9 cellular contexts compared by ENCODE assay signal in genomic region chr10:86100581-86101061, GRCh38.
DNase-seq lines count a peak whose midpoint lies in the region; ATAC-seq and TF ChIP-seq lines count a peak whose summit lies in the region.
"Had no signal": no experiment of that assay in that cellular context is flagged by ENCODE, and none has a peak within 500 bp of the region (broad histone marks: within the 10 kb centered on the region; RNA-seq: fewer than 3 reads in every experiment).

No MANE protein-coding gene starts in this region.

- H3K36me3 ChIP-seq in WERI-Rb-1, result no peaks in the 10 kb centered on the region

- TF ChIP-seq CTCF in GM20000 (IDR thresholded peaks at IDR 0.05; ENCODE audit: extremely low read depth, missing control alignments), result peak; percentile 17
- peak; percentile 74 for TF ChIP-seq CTCF in WERI-Rb-1 (IDR thresholded peaks at IDR 0.05; ENCODE audit: low read depth, low read length)

- ATAC-seq in left lobe of liver, result peak; percentile 97

- peak; percentile 13 for DNase-seq in NCI-H2227 (lab: John Stamatoyannopoulos, UW; ENCODE audit: unreplicated experiment)
- no peak for DNase-seq in NCI-H2227 treated with DMSO at 0.1 percent for 48 hours (lab: John Stamatoyannopoulos, UW)
- DNase-seq in GM20000 (ENCODE audit: low spot score), result peak; percentile 36
- DNase-seq in HuH-7.5 (ENCODE audit: low spot score), result peak; percentile 31
- peak; percentile 32 for DNase-seq in WERI-Rb-1
- DNase-seq in left lobe of liver (ENCODE audit: low spot score), result no peak
- no peak for DNase-seq in C1 segment of cervical spinal cord (lab: John Stamatoyannopoulos, UW)
- no peak for DNase-seq in NCI-H187 treated with DMSO at 0.1 percent for 48 hours (lab: John Stamatoyannopoulos, UW)
- DNase-seq: naive B cell had no signal

- H3K9me3 ChIP-seq in WERI-Rb-1 (ENCODE audit: severe bottlenecking), result no peaks in the 10 kb centered on the region

- no peak overlapping the region for H3K27ac ChIP-seq in WERI-Rb-1

- H3K4me3 ChIP-seq in WERI-Rb-1 (ENCODE audit: low read depth, low read length), result no peak overlapping the region

- H3K27me3 ChIP-seq in WERI-Rb-1 (ENCODE audit: insufficient read depth, low read depth, severe bottlenecking), result no peaks in the 10 kb centered on the region

Comparison
In these comparisons a context has a peak if more than half of its experiments do, and no peak if none do; other contexts are left out.
1. DNase-seq: peak in NCI-H2227 (single experiment), GM20000 (single experiment), HuH-7.5 (single experiment) and WERI-Rb-1 (single experiment); none in NCI-H2227 treated with DMSO at 0.1 percent for 48 hours (single experiment), left lobe of liver (single experiment), C1 segment of cervical spinal cord (0 of 14) and NCI-H187 treated with DMSO at 0.1 percent for 48 hours (single experiment).